13 cellular contexts compared by ENCODE assay signal in the genomic region with DNA sequence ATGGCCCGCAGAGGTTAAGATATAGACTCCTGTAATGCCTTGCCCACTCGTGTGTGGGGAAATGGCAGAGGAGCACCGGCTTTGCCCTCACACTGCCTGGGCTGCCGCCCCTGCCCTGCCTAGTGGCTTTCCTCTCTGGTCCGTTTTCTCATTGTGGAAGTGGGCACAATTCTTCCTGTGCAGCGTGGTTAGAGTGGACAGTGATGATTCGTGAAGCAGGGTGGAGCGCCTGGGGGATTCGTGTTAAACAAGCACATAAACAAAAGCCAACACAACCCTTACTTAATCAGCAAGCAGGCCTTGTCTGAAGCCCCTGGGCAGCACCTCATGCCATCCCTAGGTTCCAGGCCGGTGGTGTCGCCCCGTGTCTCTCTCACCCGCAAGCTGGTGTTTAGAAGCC.
DNase-seq lines count a peak whose midpoint lies in the region; ATAC-seq and TF ChIP-seq lines count a peak whose summit lies in the region.
"Had no signal": no experiment of that assay in that cellular context is flagged by ENCODE, and none has a peak within 500 bp of the region (broad histone marks: within the 10 kb centered on the region; RNA-seq: fewer than 3 reads in every experiment).

No MANE protein-coding gene starts in this region.

- no peak for DNase-seq in stimulated activated naive CD8-positive, alpha-beta T cell treated with anti-CD3 and anti-CD28 coated beads, Interleukin-15, Interleukin-2, amounts not matched to agents 100 U/mL and 50 U/mL, for 24 hours
- DNase-seq in activated naive CD8-positive, alpha-beta T cell treated with anti-CD3 and anti-CD28 coated beads, Interleukin-2, amount 50 U/mL, for 24 hours: no peak
- DNase-seq in naive thymus-derived CD4-positive, alpha-beta T cell: no peak
- no peak for DNase-seq in vagina (ENCODE audit: extremely low spot score in 2 of 2)
- DNase-seq in cortex of kidney (lab: John Stamatoyannopoulos, UW): no peak
- DNase-seq in NCI-H146 (lab: John Stamatoyannopoulos, UW): no peak
- no peak for DNase-seq in NCI-H2029 (lab: John Stamatoyannopoulos, UW)
- DNase-seq: activated CD4-positive, CD25-positive, alpha-beta regulatory T cell treated with anti-CD3 and anti-CD28 coated beads, Interleukin-2, amount 50 U/mL, for 72 hours; body of pancreas; NCI-H2107; RPMI8226 had no signal

- peaks cover 0 to 5% (median 0%) of the 10 kb centered on the region in 3 experiments for H3K36me3 ChIP-seq in naive thymus-derived CD4-positive, alpha-beta T cell (ENCODE audit: control insufficient read depth in 2 of 3, insufficient read depth in 3 of 3, low read length in 3 of 3)
- no peaks in the 10 kb centered on the region for H3K36me3 ChIP-seq in vagina

- POLR2A ChIA-PET in naive thymus-derived CD4-positive, alpha-beta T cell (lab: Charles Lee): interaction anchor here (1.0 to 66.9 kb wide), 6 partner anchors 3 to 79 kb away, joined by 3 to 3353 read pairs (median 4); no protein-coding TSS in a partner anchor

- peak overlapping the region; percentile 81 for H3K27ac ChIP-seq in naive thymus-derived CD4-positive, alpha-beta T cell (ENCODE audit: low read depth, low read length)
- peak overlapping the region; percentile 90 for H3K27ac ChIP-seq in vagina

- no peaks in the 10 kb centered on the region for H3K27me3 Mint-ChIP-seq in stimulated activated naive CD8-positive, alpha-beta T cell treated with anti-CD3 and anti-CD28 coated beads, Interleukin-15, Interleukin-2, amounts not matched to agents 100 ng/mL and 50 ng/mL, for 24 hours
- no peaks in the 10 kb centered on the region for H3K27me3 Mint-ChIP-seq in activated naive CD8-positive, alpha-beta T cell treated with anti-CD3 and anti-CD28 coated beads, Interleukin-2, amount 50 U/mL, for 24 hours
- no peaks in the 10 kb centered on the region for H3K27me3 Mint-ChIP-seq in naive thymus-derived CD4-positive, alpha-beta T cell

- no peak for TF ChIP-seq CTCF in vagina (IDR thresholded peaks at IDR 0.05)

- H3K36me3 Mint-ChIP-seq in stimulated activated naive CD8-positive, alpha-beta T cell treated with anti-CD3 and anti-CD28 coated beads, Interleukin-15, Interleukin-2, amounts not matched to agents 100 ng/mL and 50 ng/mL, for 24 hours (ENCODE audit: low read depth): peaks cover 4% of the 10 kb centered on the region
- peaks cover 4% of the 10 kb centered on the region for H3K36me3 Mint-ChIP-seq in activated naive CD8-positive, alpha-beta T cell treated with anti-CD3 and anti-CD28 coated beads, Interleukin-2, amount 50 U/mL, for 24 hours (ENCODE audit: low read depth)
- peaks cover 3 to 32% (median 8%) of the 10 kb centered on the region in 5 donors for H3K36me3 Mint-ChIP-seq in naive thymus-derived CD4-positive, alpha-beta T cell

- no peaks in the 10 kb centered on the region for H3K9me3 ChIP-seq in naive thymus-derived CD4-positive, alpha-beta T cell (ENCODE audit: control insufficient read depth in 2 of 3, low read length in 3 of 3)
- no peaks in the 10 kb centered on the region for H3K9me3 ChIP-seq in vagina
- H3K9me3 ChIP-seq: body of pancreas had no signal

- CTCF ChIA-PET in naive thymus-derived CD4-positive, alpha-beta T cell (lab: Charles Lee): interaction anchor here (0.6 to 1.7 kb wide), 5 partner anchors 11 to 239 kb away, joined by 3 to 6 read pairs (median 3); no protein-coding TSS in a partner anchor

- no peak for TF ChIP-seq POLR2A in vagina (IDR thresholded peaks at IDR 0.05)

- peaks cover 79% of the 10 kb centered on the region for H3K4me1 Mint-ChIP-seq in stimulated activated naive CD8-positive, alpha-beta T cell treated with anti-CD3 and anti-CD28 coated beads, Interleukin-15, Interleukin-2, amounts not matched to agents 100 ng/mL and 50 ng/mL, for 24 hours (ENCODE audit: low read depth)
- H3K4me1 Mint-ChIP-seq in activated naive CD8-positive, alpha-beta T cell treated with anti-CD3 and anti-CD28 coated beads, Interleukin-2, amount 50 U/mL, for 24 hours: peaks cover 70% of the 10 kb centered on the region
- H3K4me1 Mint-ChIP-seq in naive thymus-derived CD4-positive, alpha-beta T cell: peaks cover 58 to 93% (median 73%) of the 10 kb centered on the region in 7 donors

- no peak overlapping the region for H3K4me3 ChIP-seq in naive thymus-derived CD4-positive, alpha-beta T cell (ENCODE audit: low read length)
- no peak overlapping the region for H3K4me3 ChIP-seq in vagina
- H3K4me3 ChIP-seq: body of pancreas had no signal

- H3K9me3 Mint-ChIP-seq in stimulated activated naive CD8-positive, alpha-beta T cell treated with anti-CD3 and anti-CD28 coated beads, Interleukin-15, Interleukin-2, amounts not matched to agents 100 ng/mL and 50 ng/mL, for 24 hours: no peaks in the 10 kb centered on the region
- H3K9me3 Mint-ChIP-seq in activated naive CD8-positive, alpha-beta T cell treated with anti-CD3 and anti-CD28 coated beads, Interleukin-2, amount 50 U/mL, for 24 hours: no peaks in the 10 kb centered on the region
- peaks cover 0 to 2% (median 0%) of the 10 kb centered on the region in 11 donors for H3K9me3 Mint-ChIP-seq in naive thymus-derived CD4-positive, alpha-beta T cell

- peaks cover 62 to 78% of the 10 kb centered on the region in 2 donors for H3K4me1 ChIP-seq in naive thymus-derived CD4-positive, alpha-beta T cell (ENCODE audit: control insufficient read depth in 2 of 2, insufficient read depth in 2 of 2, low read length in 2 of 2)
- peaks cover 56% of the 10 kb centered on the region for H3K4me1 ChIP-seq in vagina

- H3K27ac Mint-ChIP-seq in stimulated activated naive CD8-positive, alpha-beta T cell treated with anti-CD3 and anti-CD28 coated beads, Interleukin-15, Interleukin-2, amounts not matched to agents 100 ng/mL and 50 ng/mL, for 24 hours: peak overlapping the region; percentile 73
- peak overlapping the region; percentile 56 for H3K27ac Mint-ChIP-seq in activated naive CD8-positive, alpha-beta T cell treated with anti-CD3 and anti-CD28 coated beads, Interleukin-2, amount 50 U/mL, for 24 hours
- H3K27ac Mint-ChIP-seq in naive thymus-derived CD4-positive, alpha-beta T cell: peak overlapping the region; percentile 61 to 97 (median 89)

- H3K4me3 Mint-ChIP-seq in stimulated activated naive CD8-positive, alpha-beta T cell treated with anti-CD3 and anti-CD28 coated beads, Interleukin-15, Interleukin-2, amounts not matched to agents 100 ng/mL and 50 ng/mL, for 24 hours: no peak overlapping the region
- H3K4me3 Mint-ChIP-seq in activated naive CD8-positive, alpha-beta T cell treated with anti-CD3 and anti-CD28 coated beads, Interleukin-2, amount 50 U/mL, for 24 hours: no peak overlapping the region
- H3K4me3 Mint-ChIP-seq in naive thymus-derived CD4-positive, alpha-beta T cell: peak overlapping the region; percentile 21 to 99 (median 68)

- ATAC-seq in stimulated activated naive CD8-positive, alpha-beta T cell treated with anti-CD3 and anti-CD28 coated beads, Interleukin-15, Interleukin-2, amounts not matched to agents 100 U/mL and 50 U/mL, for 24 hours: no peak
- ATAC-seq in activated naive CD8-positive, alpha-beta T cell treated with anti-CD3 and anti-CD28 coated beads, Interleukin-2, amount 50 U/mL, for 24 hours: no peak
- ATAC-seq in naive thymus-derived CD4-positive, alpha-beta T cell: no peak
- ATAC-seq: body of pancreas, left lobe of liver had no signal

- intact Hi-C loops in naive thymus-derived CD4-positive, alpha-beta T cell (cut with micrococcal nuclease): no loop called here
- intact Hi-C loops in vagina (cut with DNase I): no loop called here

- no peaks in the 10 kb centered on the region for H3K27me3 ChIP-seq in naive thymus-derived CD4-positive, alpha-beta T cell (ENCODE audit: control insufficient read depth in 2 of 2, insufficient read depth in 2 of 2, low read length in 2 of 2)
- H3K27me3 ChIP-seq in vagina: no peaks in the 10 kb centered on the region
- H3K27me3 ChIP-seq: body of pancreas had no signal

Comparison
In these comparisons a context has a peak if more than half of its experiments do, and no peak if none do; other contexts are left out.
1. H3K4me3 Mint-ChIP-seq: peak in naive thymus-derived CD4-positive, alpha-beta T cell (10 of 10); none in stimulated activated naive CD8-positive, alpha-beta T cell treated with anti-CD3 and anti-CD28 coated beads, Interleukin-15, Interleukin-2, amounts not matched to agents 100 ng/mL and 50 ng/mL, for 24 hours (single experiment) and activated naive CD8-positive, alpha-beta T cell treated with anti-CD3 and anti-CD28 coated beads, Interleukin-2, amount 50 U/mL, for 24 hours (single experiment).
2. Peak in every context shown above with its lines, with median percentiles within 50 percentile points of each other: H3K27ac Mint-ChIP-seq.